ENCODE assay signal across 8 cellular contexts in genomic region chr19:12783849-12784393, GRCh38. TPM values are rescaled to one million over a fixed set of nuclear protein-coding genes. Genes with fewer than 3 reads are reported as not detected.
DNase-seq lines count a peak whose midpoint lies in the region; ATAC-seq lines count a peak whose summit lies in the region.

No MANE protein-coding gene starts in this region.

- peaks cover 23% of the 10 kb centered on the region for H3K4me1 Mint-ChIP-seq in activated naive CD4-positive, alpha-beta T cell treated with anti-CD3 and anti-CD28 coated beads, Interleukin-2, amount 50 U/mL, for 24 hours
- peaks cover 27% of the 10 kb centered on the region for H3K4me1 Mint-ChIP-seq in stimulated activated memory B cell treated with anti-CD40 and anti-IgM and Interleukin-4, amounts not matched to agents 10 μg/mL and 1 μg/mL and 100 μg/mL, for 72 hours

- no peaks in the 10 kb centered on the region for H3K36me3 Mint-ChIP-seq in activated naive CD4-positive, alpha-beta T cell treated with anti-CD3 and anti-CD28 coated beads, Interleukin-2, amount 50 U/mL, for 24 hours
- no peaks in the 10 kb centered on the region for H3K36me3 Mint-ChIP-seq in stimulated activated memory B cell treated with anti-CD40 and anti-IgM and Interleukin-4, amounts not matched to agents 10 μg/mL and 1 μg/mL and 100 μg/mL, for 72 hours

- DNase-seq in HT-29 (ENCODE audit: low spot score) (peak; percentile 58), islet precursor cell (peak; percentile 89)

- ATAC-seq in stimulated activated memory B cell treated with anti-CD40 and anti-IgM and Interleukin-4, amounts not matched to agents 10 μg/mL and 1 μg/mL and 100 μg/mL, for 72 hours = no peak
- ATAC-seq in GM18867 (IDR thresholded peaks at IDR 0.05; ENCODE audit: unreplicated experiment) (no peak), GM18517 (IDR thresholded peaks at IDR 0.05; ENCODE audit: unreplicated experiment) (no peak), HG02763 (IDR thresholded peaks at IDR 0.05; ENCODE audit: unreplicated experiment) (no peak), GM21515 (IDR thresholded peaks at IDR 0.05; ENCODE audit: unreplicated experiment) (no peak)

- H3K27me3 Mint-ChIP-seq in activated naive CD4-positive, alpha-beta T cell treated with anti-CD3 and anti-CD28 coated beads, Interleukin-2, amount 50 U/mL, for 24 hours = no peaks in the 10 kb centered on the region
- H3K27me3 Mint-ChIP-seq in stimulated activated memory B cell treated with anti-CD40 and anti-IgM and Interleukin-4, amounts not matched to agents 10 μg/mL and 1 μg/mL and 100 μg/mL, for 72 hours = no peaks in the 10 kb centered on the region

- H3K9me3 Mint-ChIP-seq in activated naive CD4-positive, alpha-beta T cell treated with anti-CD3 and anti-CD28 coated beads, Interleukin-2, amount 50 U/mL, for 24 hours = no peaks in the 10 kb centered on the region
- no peaks in the 10 kb centered on the region for H3K9me3 Mint-ChIP-seq in stimulated activated memory B cell treated with anti-CD40 and anti-IgM and Interleukin-4, amounts not matched to agents 10 μg/mL and 1 μg/mL and 100 μg/mL, for 72 hours

- peak overlapping the region; percentile 64 for H3K4me3 Mint-ChIP-seq in activated naive CD4-positive, alpha-beta T cell treated with anti-CD3 and anti-CD28 coated beads, Interleukin-2, amount 50 U/mL, for 24 hours
- peak overlapping the region; percentile 50 for H3K4me3 Mint-ChIP-seq in stimulated activated memory B cell treated with anti-CD40 and anti-IgM and Interleukin-4, amounts not matched to agents 10 μg/mL and 1 μg/mL and 100 μg/mL, for 72 hours

- H3K27ac Mint-ChIP-seq in activated naive CD4-positive, alpha-beta T cell treated with anti-CD3 and anti-CD28 coated beads, Interleukin-2, amount 50 U/mL, for 24 hours = peak overlapping the region; percentile 69
- H3K27ac Mint-ChIP-seq in stimulated activated memory B cell treated with anti-CD40 and anti-IgM and Interleukin-4, amounts not matched to agents 10 μg/mL and 1 μg/mL and 100 μg/mL, for 72 hours = no peak overlapping the region

RNA-seq across cellular contexts. Expression of gene JUNB, which starts 7.4 kb away (rescaled TPM):
- 568 and 620 TPM in 2 replicates for total RNA-seq in HT-29 (2014; rRNA removed; shearing (Covaris generic))

RNA-seq across cellular contexts. Expression of gene HOOK2, which starts 8.6 kb away (rescaled TPM):
- 64.1 and 72.2 TPM in 2 replicates for total RNA-seq in HT-29 (2014; rRNA removed; shearing (Covaris generic))

RNA-seq across cellular contexts. Expression of gene PRDX2, which starts 17.7 kb away (rescaled TPM):
- 378 and 396 TPM in 2 replicates for total RNA-seq in HT-29 (2014; rRNA removed; shearing (Covaris generic))

RNA-seq across cellular contexts. Expression of gene THSD8, which starts 17.9 kb away (rescaled TPM):
- 0.10 TPM in 1 of 2 replicates, not detected in the other for total RNA-seq in HT-29 (2014; rRNA removed; shearing (Covaris generic))

RNA-seq across cellular contexts. Expression of gene RNASEH2A, which starts 22.5 kb away (rescaled TPM):
- total RNA-seq in HT-29 (2014; rRNA removed; shearing (Covaris generic)) = 48.2 and 55.4 TPM in 2 replicates
